ENCODE assay signal across 8 cellular contexts in the genomic region with DNA sequence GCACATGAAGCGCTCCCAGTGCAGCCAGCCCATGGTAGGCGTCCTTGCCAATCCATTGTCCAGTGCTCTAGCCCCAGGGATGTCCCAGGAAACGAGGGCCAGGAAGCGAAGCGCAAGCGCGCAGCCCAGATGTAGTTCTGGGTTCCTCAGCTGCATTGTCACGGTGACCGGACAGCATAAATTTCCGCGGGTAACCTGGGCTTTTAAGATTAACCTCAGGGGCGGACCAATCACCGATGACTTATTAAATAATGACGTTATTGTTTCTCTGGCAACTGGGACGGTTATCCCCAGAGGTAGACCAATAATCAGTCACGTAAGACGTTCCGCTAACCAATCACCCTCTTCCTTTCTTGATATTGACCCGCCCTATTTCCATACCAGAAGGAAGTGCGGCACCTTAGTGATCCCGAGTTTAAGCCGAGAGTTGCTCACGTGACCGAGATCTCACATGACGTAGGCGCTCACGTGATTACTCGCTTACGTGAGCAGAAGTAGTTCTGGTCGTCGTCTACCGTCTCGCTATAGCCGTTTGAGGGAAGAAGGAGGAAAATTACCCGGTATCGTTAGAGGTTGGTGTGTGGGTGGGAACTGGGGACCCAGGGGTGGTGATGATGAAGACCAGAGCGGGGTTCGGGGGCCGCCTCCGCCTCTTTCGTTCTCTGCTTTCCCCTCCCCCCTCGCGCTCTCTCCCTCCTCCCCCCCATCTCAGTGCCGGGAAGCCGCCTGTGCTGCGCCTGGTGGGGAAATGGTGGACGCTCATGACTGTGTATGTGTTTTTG. TPM values are rescaled to one million over a fixed set of nuclear protein-coding genes. Genes with fewer than 3 reads are reported as not detected.
DNase-seq lines count a peak whose midpoint lies in the region; ATAC-seq and TF ChIP-seq lines count a peak whose summit lies in the region.

A gene (minus strand): TSS at position 178 of the 782 bp plus-strand sequence. CDS start 22 bp downstream, at position 156.
A gene with protein sequence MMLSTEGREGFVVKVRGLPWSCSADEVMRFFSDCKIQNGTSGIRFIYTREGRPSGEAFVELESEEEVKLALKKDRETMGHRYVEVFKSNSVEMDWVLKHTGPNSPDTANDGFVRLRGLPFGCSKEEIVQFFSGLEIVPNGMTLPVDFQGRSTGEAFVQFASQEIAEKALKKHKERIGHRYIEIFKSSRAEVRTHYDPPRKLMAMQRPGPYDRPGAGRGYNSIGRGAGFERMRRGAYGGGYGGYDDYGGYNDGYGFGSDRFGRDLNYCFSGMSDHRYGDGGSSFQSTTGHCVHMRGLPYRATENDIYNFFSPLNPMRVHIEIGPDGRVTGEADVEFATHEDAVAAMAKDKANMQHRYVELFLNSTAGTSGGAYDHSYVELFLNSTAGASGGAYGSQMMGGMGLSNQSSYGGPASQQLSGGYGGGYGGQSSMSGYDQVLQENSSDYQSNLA (plus strand): TSS at position 475 of the 782 bp plus-strand sequence. CDS start 3,767 bp downstream, outside the sequence.

- H3K9ac ChIP-seq in mucosa of rectum (ENCODE audit: low read depth in 1 of 2, low read length in 2 of 2), result peak within 1 kb of the TSS; percentile 73 to 84

- no peaks in the 10 kb centered on the region for H3K9me3 Mint-ChIP-seq in activated T-cell treated with anti-CD3 and anti-CD28 coated beads, Interleukin-2, amount 50 U/mL, for 24 hours

- peak; percentile 95 for ATAC-seq in GM21717 (IDR thresholded peaks at IDR 0.05; ENCODE audit: unreplicated experiment)

- DNase-seq in DMS153 (lab: John Stamatoyannopoulos, UW), result peak; percentile 96
- peak; percentile 100 for DNase-seq in KBM-7
- peak; percentile 86 for DNase-seq in activated T-cell treated with anti-CD3 and anti-CD28 coated beads, Interleukin-2, amount 50 U/mL, for 24 hours
- peak; percentile 97 to 99 for DNase-seq in erythroblast (lab: John Stamatoyannopoulos, UW)
- DNase-seq in stimulated activated CD8-positive, alpha-beta memory T cell treated with anti-CD3 and anti-CD28 coated beads, Interleukin-4, amount 100 ng/mL, for 48 hours, result peak; percentile 89

- H3K4me3 ChIP-seq in mucosa of rectum (ENCODE audit: low read length in 2 of 2), result peak within 1 kb of the TSS; percentile 87 to 90

- H3K4me3 Mint-ChIP-seq in activated T-cell treated with anti-CD3 and anti-CD28 coated beads, Interleukin-2, amount 50 U/mL, for 24 hours, result peak within 1 kb of the TSS; percentile 83

- peaks cover 45% of the 10 kb centered on the region for H3K36me3 Mint-ChIP-seq in activated T-cell treated with anti-CD3 and anti-CD28 coated beads, Interleukin-2, amount 50 U/mL, for 24 hours (ENCODE audit: low read depth)

- peaks cover 4 to 10% of the 10 kb centered on the region in 2 donors for H3K4me1 ChIP-seq in mucosa of rectum (ENCODE audit: control insufficient read depth in 2 of 2, insufficient read depth in 2 of 2, low read length in 2 of 2)

- H3K27me3 Mint-ChIP-seq in activated T-cell treated with anti-CD3 and anti-CD28 coated beads, Interleukin-2, amount 50 U/mL, for 24 hours, result peaks cover 3% of the 10 kb centered on the region

- H3K4me1 Mint-ChIP-seq in activated T-cell treated with anti-CD3 and anti-CD28 coated beads, Interleukin-2, amount 50 U/mL, for 24 hours (ENCODE audit: low read depth), result peaks cover 31% of the 10 kb centered on the region

- H3K27ac Mint-ChIP-seq in activated T-cell treated with anti-CD3 and anti-CD28 coated beads, Interleukin-2, amount 50 U/mL, for 24 hours, result peak within 1 kb of the TSS; percentile 99

- TF ChIP-seq POLR2A in erythroblast (IDR thresholded peaks at IDR 0.05; ENCODE audit: low read length), result peak; percentile 95

- H3K27me3 ChIP-seq in mucosa of rectum (ENCODE audit: control insufficient read depth in 2 of 2, insufficient read depth in 2 of 2, low read length in 2 of 2), result peaks cover 0 to 2% of the 10 kb centered on the region in 2 donors

- in situ Hi-C loops in KBM-7 (cut with MboI; ENCODE audit: low pct_unique_long_range_greater_than_20kb, low sequenced_read_pairs), result no loop called here

- peaks cover 5 to 10% of the 10 kb centered on the region in 2 donors for H3K36me3 ChIP-seq in mucosa of rectum (ENCODE audit: control insufficient read depth in 2 of 2, insufficient read depth in 2 of 2, low read length in 2 of 2)

- no peaks in the 10 kb centered on the region for H3K9me3 ChIP-seq in mucosa of rectum (ENCODE audit: control insufficient read depth in 2 of 2, low read length in 2 of 2)

- peak within 1 kb of the TSS; percentile 88 to 91 for H3K27ac ChIP-seq in mucosa of rectum (ENCODE audit: low read depth in 2 of 2, low read length in 2 of 2)

TF ChIP-seq in PFSK-1, 5 proteins besides CTCF, POLR2A, EP300 and RAD21:
- TF ChIP-seq POLR2AphosphoS5 (IDR thresholded peaks at IDR 0.05; ENCODE audit: low read depth, low read length) (peak; percentile 82), FOXP2 (optimal IDR thresholded peaks at IDR 0.05; ENCODE audit: borderline replicate concordance, extremely low read depth, extremely low read length, insufficient read depth) (no peak), SIN3A (IDR thresholded peaks at IDR 0.05; ENCODE audit: borderline replicate concordance, insufficient read depth, low read length) (peak; percentile 85; the same call in 1 of the 2 replicates), TAF1 (IDR thresholded peaks at IDR 0.05; ENCODE audit: borderline replicate concordance, insufficient read depth, low read length) (peak; percentile 74; the same call in 1 of the 2 replicates)
- TF ChIP-seq, protein P1, sequence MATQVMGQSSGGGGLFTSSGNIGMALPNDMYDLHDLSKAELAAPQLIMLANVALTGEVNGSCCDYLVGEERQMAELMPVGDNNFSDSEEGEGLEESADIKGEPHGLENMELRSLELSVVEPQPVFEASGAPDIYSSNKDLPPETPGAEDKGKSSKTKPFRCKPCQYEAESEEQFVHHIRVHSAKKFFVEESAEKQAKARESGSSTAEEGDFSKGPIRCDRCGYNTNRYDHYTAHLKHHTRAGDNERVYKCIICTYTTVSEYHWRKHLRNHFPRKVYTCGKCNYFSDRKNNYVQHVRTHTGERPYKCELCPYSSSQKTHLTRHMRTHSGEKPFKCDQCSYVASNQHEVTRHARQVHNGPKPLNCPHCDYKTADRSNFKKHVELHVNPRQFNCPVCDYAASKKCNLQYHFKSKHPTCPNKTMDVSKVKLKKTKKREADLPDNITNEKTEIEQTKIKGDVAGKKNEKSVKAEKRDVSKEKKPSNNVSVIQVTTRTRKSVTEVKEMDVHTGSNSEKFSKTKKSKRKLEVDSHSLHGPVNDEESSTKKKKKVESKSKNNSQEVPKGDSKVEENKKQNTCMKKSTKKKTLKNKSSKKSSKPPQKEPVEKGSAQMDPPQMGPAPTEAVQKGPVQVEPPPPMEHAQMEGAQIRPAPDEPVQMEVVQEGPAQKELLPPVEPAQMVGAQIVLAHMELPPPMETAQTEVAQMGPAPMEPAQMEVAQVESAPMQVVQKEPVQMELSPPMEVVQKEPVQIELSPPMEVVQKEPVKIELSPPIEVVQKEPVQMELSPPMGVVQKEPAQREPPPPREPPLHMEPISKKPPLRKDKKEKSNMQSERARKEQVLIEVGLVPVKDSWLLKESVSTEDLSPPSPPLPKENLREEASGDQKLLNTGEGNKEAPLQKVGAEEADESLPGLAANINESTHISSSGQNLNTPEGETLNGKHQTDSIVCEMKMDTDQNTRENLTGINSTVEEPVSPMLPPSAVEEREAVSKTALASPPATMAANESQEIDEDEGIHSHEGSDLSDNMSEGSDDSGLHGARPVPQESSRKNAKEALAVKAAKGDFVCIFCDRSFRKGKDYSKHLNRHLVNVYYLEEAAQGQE (IDR thresholded peaks at IDR 0.05; ENCODE audit: insufficient read depth in 1 of 2, low read depth in 2 of 2, low read length in 2 of 2), result no peak; a peak in 1 of 4 replicates
TF ChIP-seq in PFSK-1: peak in this region for 3.

RNA-seq across cellular contexts. Expression of the first gene that starts in this region (rescaled TPM):
- 28.9 TPM for polyA plus RNA-seq in PFSK-1 (2012; ENCODE audit: insufficient read length, low read depth)

RNA-seq across cellular contexts. Expression of the second gene that starts in this region (rescaled TPM):
- 38.9 TPM for polyA plus RNA-seq in PFSK-1 (2012; ENCODE audit: insufficient read length, low read depth)

Comparison
In these comparisons a context has a peak if more than half of its experiments do, and no peak if none do; other contexts are left out.
1. Peak in every context shown above with its lines: DNase-seq, ATAC-seq, H3K4me3 ChIP-seq and H3K27ac ChIP-seq.